In the genomic region with DNA sequence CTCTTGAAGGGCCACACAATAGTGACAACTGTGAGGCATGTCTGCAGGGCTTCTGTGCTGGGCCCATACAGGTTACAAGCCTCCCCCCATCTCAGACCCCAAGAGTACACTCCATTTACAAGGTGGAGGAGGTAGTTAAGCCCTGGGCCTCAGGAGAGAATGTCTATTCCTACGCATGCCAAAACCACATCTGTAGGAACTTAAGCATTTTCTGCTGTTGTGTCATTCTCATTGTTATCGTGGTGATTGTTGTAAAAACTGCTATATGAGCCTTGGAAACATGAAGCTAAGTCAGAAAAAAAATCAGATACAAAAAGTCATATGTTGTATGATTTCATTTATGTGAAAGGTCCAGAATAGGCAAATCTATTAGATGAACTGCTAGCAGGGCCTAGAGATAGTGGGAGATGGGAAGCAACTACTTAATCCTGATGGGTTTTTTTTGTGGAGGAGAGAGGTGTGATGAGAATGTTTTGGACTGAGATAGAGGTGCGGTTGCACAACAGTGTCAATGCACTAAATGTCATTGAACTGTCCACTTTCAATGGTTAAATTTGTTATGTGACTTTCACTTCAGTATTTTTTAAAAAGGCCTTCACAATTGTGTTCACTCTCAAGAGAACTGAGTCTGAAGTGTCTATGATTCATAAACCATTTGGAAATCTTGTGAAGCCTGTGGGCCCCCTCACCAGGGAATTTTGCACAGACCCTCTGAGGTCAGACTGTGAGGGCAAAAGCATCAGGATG, we compare ENCODE assay signal across 11 cellular contexts. TPM values are rescaled to one million over a fixed set of nuclear protein-coding genes. Genes with fewer than 3 reads are reported as not detected.
DNase-seq lines count a peak whose midpoint lies in the region; ATAC-seq, FAIRE-seq and TF ChIP-seq lines count a peak whose summit lies in the region.
"Had no signal": no experiment of that assay in that cellular context is flagged by ENCODE, and none has a peak within 500 bp of the region (broad histone marks: within the 10 kb centered on the region; RNA-seq: fewer than 3 reads in every experiment).

No MANE protein-coding gene starts in this region.

- no peak overlapping the region for H3K4me2 ChIP-seq in K562 (ENCODE audit: insufficient read depth, low read length)

- in situ Hi-C loops in K562 (cut with MboI): no loop called here
- in situ Hi-C loops in transverse colon (cut with MboI; ENCODE audit: low pct_ligation_motif_present in 1 of 4, low pct_unique_long_range_greater_than_20kb in 1 of 4, low sequenced_read_pairs in 3 of 4): loop anchor here in 2 of 4 donors (10.0 kb wide), 2 partner anchors 54 to 134 kb away; no protein-coding TSS in a partner anchor

- no peaks in the 10 kb centered on the region for H3K79me2 ChIP-seq in K562 (ENCODE audit: control insufficient read depth, insufficient read depth, low read length)

- H3K9me1 ChIP-seq in K562 (ENCODE audit: control insufficient read depth, insufficient read depth, low read length): no peaks in the 10 kb centered on the region

- CTCF ChIA-PET in K562 (lab: Yijun Ruan, JAX; ENCODE audit: low intra/inter-chr PET ratio): interaction anchor here (0.6 kb wide), 1 partner anchor 42 kb away, joined by 5 read pairs; no protein-coding TSS in a partner anchor

- intact Hi-C loops in K562 (cut with micrococcal nuclease) (no loop called here), transverse colon (cut with DNase I; ENCODE audit: low total_unique reads) (no loop called here)

- TF ChIP-seq POLR2A in K562 (conservative IDR thresholded peaks at IDR 0.05): no peak
- TF ChIP-seq POLR2A in transverse colon (IDR thresholded peaks at IDR 0.05): no peak

- 0 out of 4 replicates have a peak overlapping the region, but pooled peaks of 1 of the 2 experiments have one; percentile 2 for H3K9ac ChIP-seq in K562 (ENCODE audit: insufficient read depth in 1 of 2, low read depth in 2 of 2, low read length in 2 of 2)

- H3K27me3 ChIP-seq in K562 (ENCODE audit: control insufficient read depth in 2 of 2, insufficient read depth in 2 of 2, low read length in 2 of 2) (no peaks in the 10 kb centered on the region; a peak in 1 of 5 replicates), transverse colon (no peaks in the 10 kb centered on the region)

- H3K36me3 ChIP-seq in KOPT-K1 (ENCODE audit: insufficient read depth, low read length) (no peaks in the 10 kb centered on the region), K562 (ENCODE audit: control insufficient read depth, insufficient read depth, low read length) (no peaks in the 10 kb centered on the region), transverse colon (no peaks in the 10 kb centered on the region)

- no peak for FAIRE-seq in K562 (lab: Jason Lieb, UNC)
- no peak for FAIRE-seq in RCC 7860 (lab: Jason Lieb, UNC)
- FAIRE-seq: small intestine had no signal

- TF ChIP-seq RAD21 in K562 (CRISPR knock-in tag; conservative IDR thresholded peaks at IDR 0.05 in 1 of 2, IDR thresholded peaks at IDR 0.05 in 1 of 2): no peak

- peak overlapping the region; percentile 53 for H3K27ac ChIP-seq in KOPT-K1 (ENCODE audit: low read depth, low read length, poor library complexity, severe bottlenecking)
- H3K27ac ChIP-seq in K562 (ENCODE audit: extremely low read depth, low read depth, low read length): no peak overlapping the region
- no peak overlapping the region for H3K27ac ChIP-seq in transverse colon

- H3K9me3 ChIP-seq in KOPT-K1 (ENCODE audit: insufficient read depth, low read length, poor library complexity, severe bottlenecking) (no peaks in the 10 kb centered on the region), K562 (replicated peaks; ENCODE audit: control insufficient read depth, insufficient read depth, low read depth, low read length) (no peaks in the 10 kb centered on the region), transverse colon (no peaks in the 10 kb centered on the region)

- DNase-seq in GM03348 (ENCODE audit: low spot score): peak; percentile 62
- DNase-seq in K562 (ENCODE audit: extremely low read depth in 1 of 4, low spot score in 3 of 4): no peak
- DNase-seq in renal cortical epithelial cell (ENCODE audit: low read depth): peak; percentile 19
- DNase-seq in RCC 7860 (ENCODE audit: low spot score): no peak
- no peak for DNase-seq in transverse colon
- no peak for DNase-seq in amniotic stem cell (lab: John Stamatoyannopoulos, UW)
- DNase-seq: anterior cingulate cortex, small intestine had no signal

- H4K20me1 ChIP-seq in K562 (replicated peaks; ENCODE audit: control insufficient read depth, insufficient read depth, low read length): no peaks in the 10 kb centered on the region

- no peak overlapping the region for H3K4me3 ChIP-seq in K562
- H3K4me3 ChIP-seq in transverse colon: no peak overlapping the region

- H3K4me1 ChIP-seq in K562 (replicated peaks in 1 of 2; ENCODE audit: control insufficient read depth in 2 of 2, insufficient read depth in 2 of 2, low read length in 2 of 2) (peaks cover 47 to 73% of the 10 kb centered on the region in 2 experiments; a peak in 4 of 5 replicates), transverse colon (no peaks in the 10 kb centered on the region)

- POLR2A ChIA-PET in K562 (lab: Yijun Ruan, JAX): interaction anchor here (0.7 to 4.2 kb wide), 5 partner anchors 9 to 248 kb away, joined by 3 to 23 read pairs (median 4); no protein-coding TSS in a partner anchor

- H2AFZ ChIP-seq in K562 (ENCODE audit: low read depth, low read length): peak overlapping the region; percentile 82

- TF ChIP-seq CTCF in K562 (IDR thresholded peaks at IDR 0.05 in 2 of 3, conservative IDR thresholded peaks at IDR 0.05 in 1 of 3; ENCODE audit: insufficient read depth in 2 of 3, low read depth in 1 of 3, low read length in 3 of 3): no peak
- TF ChIP-seq CTCF in transverse colon (IDR thresholded peaks at IDR 0.05): no peak

- ATAC-seq in K562: no peak
- no peak for ATAC-seq in HG03457 (IDR thresholded peaks at IDR 0.05; ENCODE audit: unreplicated experiment)
- ATAC-seq: Panc1 had no signal

- no TSS peak for BruUV-seq in K562 (replicated peaks; lab: Mats Ljungman, UMichigan)

- WGBS in K562 (ENCODE audit: insufficient coverage, low coverage, missing lambda C conversion rate): 40% methylated on average over 3 of the region's 3 CpGs
- WGBS in transverse colon (ENCODE audit: low coverage in 1 of 2), 2 donors: 76 to 90% methylated on average over 2 to 3 of the region's 3 CpGs

- TF ChIP-seq EP300 in K562 (IDR thresholded peaks at IDR 0.05; ENCODE audit: low read length) (no peak), transverse colon (IDR thresholded peaks at IDR 0.05; ENCODE audit: low read depth) (no peak)

TF ChIP-seq in K562, 482 proteins besides CTCF, POLR2A, EP300 and RAD21 (continues in another document):
- TF ChIP-seq SOX6 (IDR thresholded peaks at IDR 0.05) (peak; percentile 38; the same call in 1 of the 2 replicates), CBFA2T3 (IDR thresholded peaks at IDR 0.05) (peak; percentile 19; the same call in 1 of the 2 replicates), TCF3 (CRISPR knock-in tag; IDR thresholded peaks at IDR 0.05) (0 out of 2 replicates have a peak, but pooled peaks have one; percentile 12), KDM2B (CRISPR knock-in tag; IDR thresholded peaks at IDR 0.05) (no peak), CEBPG (CRISPR knock-in tag; IDR thresholded peaks at IDR 0.05) (no peak), CEBPG (tag; conservative IDR thresholded peaks at IDR 0.05 in 1 of 2, IDR thresholded peaks at IDR 0.05 in 1 of 2) (peak; percentile 42 to 50; a peak in 1 of 4 replicates), ZNF121 (CRISPR knock-in tag; conservative IDR thresholded peaks at IDR 0.05) (no peak), CEBPB (tag; IDR thresholded peaks at IDR 0.05) (peak; percentile 89)

RNA-seq across cellular contexts. Expression of gene RTP3, which starts 3.0 kb away (rescaled TPM):
- not detected in 2 replicates for total RNA-seq in K562 (2011; cell fraction: chromatin; rRNA removed; ENCODE audit: low replicate concordance)
- total RNA-seq in K562 (2011; cell fraction: nucleolus; rRNA removed): not detected in 2 replicates
- not detected in 2 replicates for total RNA-seq in K562 (2011; cell fraction: nucleoplasm; rRNA removed)
- total RNA-seq in K562 (2014; rRNA removed) (not detected in 2 replicates), K562 (2014; rRNA removed; fragmentation: Illumina TruSeq; extraction: Trizol) (not detected in 2 replicates), K562 (2015; rRNA removed; fragmentation: Illumina TruSeq; extraction: Trizol) (not detected in 2 replicates), K562 (2021) (not detected in 2 replicates), renal cortical epithelial cell (not detected in 2 replicates), transverse colon (not detected)
- polyA plus RNA-seq in K562 (2011; rRNA removed) (not detected in 2 replicates), K562 (2014; fragmentation: Illumina TruSeq; extraction: Trizol) (not detected in 2 replicates), K562 (2014; fragmentation: Nextera tagmentation; extraction: Ambion mirVana) (not detected), K562 (2014; rRNA removed) (not detected in 2 replicates)
- polyA plus RNA-seq in K562 (2011; cell fraction: cytosol; rRNA removed): 0.04 TPM in 1 of 2 replicates, not detected in the other
- polyA plus RNA-seq in K562 (2011; cell fraction: nucleus; rRNA removed): not detected in 2 replicates
- 0.08 TPM in 1 of 2 replicates, not detected in the other for polyA plus RNA-seq in K562 (2012)
- not detected in 2 replicates for polyA minus RNA-seq in K562 (2011; rRNA and poly(A)+ RNA removed)
- polyA minus RNA-seq in K562 (2011; cell fraction: cytosol; rRNA and poly(A)+ RNA removed): not detected in 2 replicates
- not detected in 2 replicates for polyA minus RNA-seq in K562 (2011; cell fraction: nucleus; rRNA and poly(A)+ RNA removed)
- polyA plus RNA-seq: small intestine had no signal

RNA-seq across cellular contexts. Expression of gene LTF, which starts 36.1 kb away (rescaled TPM):
- not detected in 2 replicates for total RNA-seq in K562 (2011; cell fraction: chromatin; rRNA removed; ENCODE audit: low replicate concordance)
- total RNA-seq in K562 (2011; cell fraction: nucleolus; rRNA removed): not detected in 2 replicates
- total RNA-seq in K562 (2011; cell fraction: nucleoplasm; rRNA removed): not detected in 2 replicates
- total RNA-seq in K562 (2014; rRNA removed) (0.08 TPM in 1 of 2 replicates, not detected in the other), K562 (2014; rRNA removed; fragmentation: Illumina TruSeq; extraction: Trizol) (not detected in 2 replicates), K562 (2015; rRNA removed; fragmentation: Illumina TruSeq; extraction: Trizol) (0.08 TPM in 1 of 2 replicates, not detected in the other), K562 (2021) (0.07 and 0.13 TPM in 2 replicates), renal cortical epithelial cell (1.7 and 299 TPM in 2 replicates), transverse colon (1 to 10 TPM in 1 of 4 donors, under 1 TPM in 1, not detected in 2; 0.14 to 3.3 TPM)
- polyA plus RNA-seq in K562 (2011; rRNA removed) (not detected in 2 replicates), K562 (2014; fragmentation: Illumina TruSeq; extraction: Trizol) (not detected in 2 replicates), K562 (2014; fragmentation: Nextera tagmentation; extraction: Ambion mirVana) (not detected), K562 (2014; rRNA removed) (0.71 TPM in 1 of 2 replicates, not detected in the other)
- not detected in 2 replicates for polyA plus RNA-seq in K562 (2011; cell fraction: cytosol; rRNA removed)
- not detected in 2 replicates for polyA plus RNA-seq in K562 (2011; cell fraction: nucleus; rRNA removed)
- 0.53 TPM in 1 of 2 replicates, not detected in the other for polyA plus RNA-seq in K562 (2012)
- polyA minus RNA-seq in K562 (2011; rRNA and poly(A)+ RNA removed): not detected in 2 replicates
- polyA minus RNA-seq in K562 (2011; cell fraction: cytosol; rRNA and poly(A)+ RNA removed): not detected in 2 replicates
- polyA minus RNA-seq in K562 (2011; cell fraction: nucleus; rRNA and poly(A)+ RNA removed): not detected in 2 replicates

Comparison
In these comparisons a context has a peak if more than half of its experiments do, and no peak if none do; other contexts are left out.
1. DNase-seq: peak in GM03348 (single experiment) and renal cortical epithelial cell (single experiment); none in K562 (0 of 4), RCC 7860 (single experiment), transverse colon (single experiment) and amniotic stem cell (single experiment).